Comparison of ENCODE assay signal across 8 cellular contexts in the genomic region with DNA sequence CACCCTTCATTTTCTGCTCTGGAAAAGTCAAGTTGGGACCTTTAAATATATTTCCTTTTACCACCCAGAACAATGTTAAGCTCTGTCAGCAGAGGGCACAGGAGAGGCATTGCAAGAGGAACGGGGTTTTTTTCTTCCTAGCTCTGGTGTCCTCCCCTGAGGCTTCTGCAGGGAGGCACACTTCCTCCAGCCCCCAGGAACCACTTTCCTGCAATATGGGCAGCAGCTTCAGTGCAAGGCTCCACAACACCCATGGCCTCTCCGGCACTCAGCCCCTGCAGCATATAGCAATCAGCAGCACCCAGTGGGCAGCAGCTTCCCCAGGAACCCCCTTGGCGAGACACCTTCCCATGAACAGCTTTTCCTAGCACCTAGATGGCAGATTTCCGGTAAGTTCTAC.
A peak's percentile ranks its signal among the peaks of the same experiment; 100 is the strongest.
DNase-seq lines count a peak whose midpoint lies in the region; ATAC-seq lines count a peak whose summit lies in the region.

No MANE protein-coding gene starts in this region.

- no peaks in the 10 kb centered on the region for H3K27me3 ChIP-seq in H7 (ENCODE audit: control insufficient read depth, insufficient read depth, low read length)

- H3K4me3 ChIP-seq in H7 (ENCODE audit: insufficient read depth, low read depth, low read length) = no peak overlapping the region

- no peaks in the 10 kb centered on the region for H3K36me3 ChIP-seq in H7 (replicated peaks; ENCODE audit: control insufficient read depth, insufficient read depth, low read length)

- H3K27me3 Mint-ChIP-seq in activated T-helper 1 cell treated with anti-CD3 and anti-CD28 coated beads, Interleukin-12 subunit alpha, Interleukin-12 subunit beta, Interleukin-2, Interleukin-4 antibody, amounts not matched to agents 30 ng/mL and 10 ng/mL and 1 ng/mL, durations not matched to agents 14 hours and 24 hours and 36 hours (ENCODE audit: insufficient read depth) = no peaks in the 10 kb centered on the region
- H3K27me3 Mint-ChIP-seq in activated T-helper 17 cell treated with anti-CD3 and anti-CD28 coated beads, Interleukin-2, amount 50 U/mL, for 72 hours = peaks cover 8% of the 10 kb centered on the region

- ATAC-seq in activated T-helper 17 cell treated with anti-CD3 and anti-CD28 coated beads, Interleukin-2, amount 50 U/mL, for 72 hours (replicated peaks) = no peak
- ATAC-seq in left cardiac atrium = no peak

- DNase-seq in NCI-H2196 (lab: John Stamatoyannopoulos, UW; ENCODE audit: unreplicated experiment) = peak; percentile 9
- no peak for DNase-seq in NCI-H2196 treated with DMSO at 0.1 percent for 48 hours (lab: John Stamatoyannopoulos, UW; ENCODE audit: unreplicated experiment)
- DNase-seq in H7 = peak; percentile 54
- DNase-seq in RKO (ENCODE audit: low spot score) = peak; percentile 63
- peak; percentile 36 for DNase-seq in germinal center (ENCODE audit: low spot score)
- no peak for DNase-seq in activated T-helper 1 cell treated with anti-CD3 and anti-CD28 coated beads, Interleukin-12 subunit alpha, Interleukin-12 subunit beta, Interleukin-2, Interleukin-4 antibody, amounts not matched to agents 30 ng/mL and 10 ng/mL and 1 ng/mL, durations not matched to agents 14 hours and 24 hours and 36 hours (ENCODE audit: low spot score)
- no peak for DNase-seq in left cardiac atrium

- H3K9me3 Mint-ChIP-seq in activated T-helper 1 cell treated with anti-CD3 and anti-CD28 coated beads, Interleukin-12 subunit alpha, Interleukin-12 subunit beta, Interleukin-2, Interleukin-4 antibody, amounts not matched to agents 30 ng/mL and 10 ng/mL and 1 ng/mL, durations not matched to agents 14 hours and 24 hours and 36 hours = no peaks in the 10 kb centered on the region
- no peaks in the 10 kb centered on the region for H3K9me3 Mint-ChIP-seq in activated T-helper 17 cell treated with anti-CD3 and anti-CD28 coated beads, Interleukin-2, amount 50 U/mL, for 72 hours

- H3K4me3 Mint-ChIP-seq in activated T-helper 1 cell treated with anti-CD3 and anti-CD28 coated beads, Interleukin-12 subunit alpha, Interleukin-12 subunit beta, Interleukin-2, Interleukin-4 antibody, amounts not matched to agents 30 ng/mL and 10 ng/mL and 1 ng/mL, durations not matched to agents 14 hours and 24 hours and 36 hours = no peak overlapping the region
- no peak overlapping the region for H3K4me3 Mint-ChIP-seq in activated T-helper 17 cell treated with anti-CD3 and anti-CD28 coated beads, Interleukin-2, amount 50 U/mL, for 72 hours

- no peaks in the 10 kb centered on the region for H3K4me1 Mint-ChIP-seq in activated T-helper 1 cell treated with anti-CD3 and anti-CD28 coated beads, Interleukin-12 subunit alpha, Interleukin-12 subunit beta, Interleukin-2, Interleukin-4 antibody, amounts not matched to agents 30 ng/mL and 10 ng/mL and 1 ng/mL, durations not matched to agents 14 hours and 24 hours and 36 hours (ENCODE audit: low read depth)
- no peaks in the 10 kb centered on the region for H3K4me1 Mint-ChIP-seq in activated T-helper 17 cell treated with anti-CD3 and anti-CD28 coated beads, Interleukin-2, amount 50 U/mL, for 72 hours

- no peaks in the 10 kb centered on the region for H3K36me3 Mint-ChIP-seq in activated T-helper 1 cell treated with anti-CD3 and anti-CD28 coated beads, Interleukin-12 subunit alpha, Interleukin-12 subunit beta, Interleukin-2, Interleukin-4 antibody, amounts not matched to agents 30 ng/mL and 10 ng/mL and 1 ng/mL, durations not matched to agents 14 hours and 24 hours and 36 hours (ENCODE audit: low read depth)
- no peaks in the 10 kb centered on the region for H3K36me3 Mint-ChIP-seq in activated T-helper 17 cell treated with anti-CD3 and anti-CD28 coated beads, Interleukin-2, amount 50 U/mL, for 72 hours (ENCODE audit: low read depth)

- intact Hi-C loops in activated T-helper 1 cell treated with anti-CD3 and anti-CD28 coated beads, Interleukin-12 subunit alpha, Interleukin-12 subunit beta, Interleukin-2, Interleukin-4 antibody, amounts not matched to agents 30 ng/mL and 10 ng/mL and 1 ng/mL, durations not matched to agents 14 hours and 24 hours and 36 hours (cut with micrococcal nuclease) = loop anchor here (2.0 to 10.0 kb wide), 2 partner anchors 312 to 342 kb away; no protein-coding TSS in a partner anchor
- intact Hi-C loops in left cardiac atrium (cut with DNase I) = no loop called here

- H3K27ac Mint-ChIP-seq in activated T-helper 1 cell treated with anti-CD3 and anti-CD28 coated beads, Interleukin-12 subunit alpha, Interleukin-12 subunit beta, Interleukin-2, Interleukin-4 antibody, amounts not matched to agents 30 ng/mL and 10 ng/mL and 1 ng/mL, durations not matched to agents 14 hours and 24 hours and 36 hours = no peak overlapping the region
- H3K27ac Mint-ChIP-seq in activated T-helper 17 cell treated with anti-CD3 and anti-CD28 coated beads, Interleukin-2, amount 50 U/mL, for 72 hours = no peak overlapping the region

Comparison
In these comparisons a context has a peak if more than half of its experiments do, and no peak if none do; other contexts are left out.
1. DNase-seq: peak in NCI-H2196 (single experiment), H7 (single experiment), RKO (single experiment) and germinal center (single experiment); none in NCI-H2196 treated with DMSO at 0.1 percent for 48 hours (single experiment), activated T-helper 1 cell treated with anti-CD3 and anti-CD28 coated beads, Interleukin-12 subunit alpha, Interleukin-12 subunit beta, Interleukin-2, Interleukin-4 antibody, amounts not matched to agents 30 ng/mL and 10 ng/mL and 1 ng/mL, durations not matched to agents 14 hours and 24 hours and 36 hours (single experiment) and left cardiac atrium (single experiment).